Comparison of ENCODE assay signal across 8 cellular contexts in the genomic region with DNA sequence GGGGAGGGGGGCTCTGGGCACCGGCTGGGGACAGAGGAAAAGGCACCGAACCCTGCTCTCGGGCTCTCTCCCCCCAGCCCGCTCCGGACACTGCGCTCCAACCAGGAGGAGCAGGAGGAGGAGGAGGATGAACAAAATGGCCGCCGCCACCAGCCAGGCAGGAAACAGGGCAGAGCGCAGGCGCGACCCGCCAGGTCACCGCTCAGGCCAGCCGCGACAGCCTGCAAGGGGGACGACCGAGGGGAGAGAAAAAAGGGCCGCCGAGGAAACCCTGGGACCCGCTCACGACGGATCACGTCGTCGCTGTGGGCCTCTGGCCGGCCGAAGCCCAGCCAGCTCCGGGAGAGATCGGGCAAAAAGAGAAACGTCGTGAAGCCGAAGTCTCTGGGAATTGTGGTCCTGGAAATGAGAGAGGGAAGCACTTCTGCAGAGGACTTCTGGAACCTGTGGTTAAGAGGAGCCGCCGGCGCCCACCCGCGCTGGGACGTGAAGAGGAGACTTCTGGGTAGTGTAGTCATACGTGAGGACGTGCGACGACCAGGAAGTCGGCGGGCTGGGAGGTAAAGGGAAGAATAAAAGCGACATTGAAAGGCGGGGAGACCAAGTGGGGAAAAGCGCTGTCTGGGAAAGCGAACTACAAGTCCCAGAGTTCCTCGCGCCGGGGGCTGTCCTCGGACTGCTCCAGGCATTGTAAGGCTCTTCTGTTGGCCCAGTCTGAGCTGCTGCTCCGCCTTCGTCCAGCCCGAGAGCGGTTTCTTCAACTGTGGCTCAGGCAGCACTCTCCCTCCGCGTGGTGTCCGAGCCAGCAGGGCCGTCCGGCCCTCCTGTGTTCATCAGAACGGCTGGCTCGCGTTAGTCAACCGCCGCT. TPM values are rescaled to one million over a fixed set of nuclear protein-coding genes. Genes with fewer than 3 reads are reported as not detected.
DNase-seq lines count a peak whose midpoint lies in the region; ATAC-seq and TF ChIP-seq lines count a peak whose summit lies in the region.

A gene with protein sequence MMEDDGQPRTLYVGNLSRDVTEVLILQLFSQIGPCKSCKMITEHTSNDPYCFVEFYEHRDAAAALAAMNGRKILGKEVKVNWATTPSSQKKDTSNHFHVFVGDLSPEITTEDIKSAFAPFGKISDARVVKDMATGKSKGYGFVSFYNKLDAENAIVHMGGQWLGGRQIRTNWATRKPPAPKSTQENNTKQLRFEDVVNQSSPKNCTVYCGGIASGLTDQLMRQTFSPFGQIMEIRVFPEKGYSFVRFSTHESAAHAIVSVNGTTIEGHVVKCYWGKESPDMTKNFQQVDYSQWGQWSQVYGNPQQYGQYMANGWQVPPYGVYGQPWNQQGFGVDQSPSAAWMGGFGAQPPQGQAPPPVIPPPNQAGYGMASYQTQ (minus strand): TSS at position 428 of the 868 bp plus-strand sequence. CDS start 499 bp downstream, outside the sequence.

- peak in 1 of 3 donors; percentile 48 for TF ChIP-seq POLR2A in spleen (IDR thresholded peaks at IDR 0.05)

- H3K9me3 Mint-ChIP-seq in central memory CD8-positive, alpha-beta T cell = no peaks in the 10 kb centered on the region

- H3K27ac Mint-ChIP-seq in central memory CD8-positive, alpha-beta T cell (ENCODE audit: low read depth) = peak within 1 kb of the TSS; percentile 97

- H3K27me3 Mint-ChIP-seq in central memory CD8-positive, alpha-beta T cell = no peaks in the 10 kb centered on the region

- H3K36me3 Mint-ChIP-seq in central memory CD8-positive, alpha-beta T cell (ENCODE audit: insufficient read depth) = peaks cover 19% of the 10 kb centered on the region

- DNase-seq in AG09309 (ENCODE audit: low read depth) (peak; percentile 99), NCI-H446 (lab: John Stamatoyannopoulos, UW) (peak; percentile 95 to 96), inferior parietal cortex (ENCODE audit: extremely low spot score) (peak; percentile 98), spleen (peak; percentile 98)
- peak; percentile 81 for DNase-seq in activated CD4-positive, CD25-positive, alpha-beta regulatory T cell treated with anti-CD3 and anti-CD28 coated beads, Interleukin-2, amount 50 U/mL, for 16 hours (ENCODE audit: low read depth, low spot score)
- peak; percentile 81 to 82 for DNase-seq in central memory CD8-positive, alpha-beta T cell (ENCODE audit: low spot score in 2 of 2)

- H3K36me3 ChIP-seq in spleen = peaks cover 0 to 8% (median 0%) of the 10 kb centered on the region in 6 donors

- H3K4me1 ChIP-seq in spleen = peaks cover 46 to 54% (median 48%) of the 10 kb centered on the region in 6 donors

- H3K27ac ChIP-seq in spleen = peak within 1 kb of the TSS; percentile 95 to 99 (median 96)

- TF ChIP-seq CTCF in AG09309 (IDR thresholded peaks at IDR 0.05; ENCODE audit: control insufficient read depth, insufficient read depth, low read depth, low read length, missing control alignments) (no peak), spleen (IDR thresholded peaks at IDR 0.05 in 8 of 11, conservative IDR thresholded peaks at IDR 0.05 in 3 of 11) (peak in 4 of 11 experiments; percentile 14 to 21 (median 18))

- H3K27me3 ChIP-seq in spleen (replicated peaks in 1 of 7) = no peaks in the 10 kb centered on the region

- peak within 1 kb of the TSS; percentile 94 for H3K4me3 Mint-ChIP-seq in central memory CD8-positive, alpha-beta T cell

- H3K4me1 Mint-ChIP-seq in central memory CD8-positive, alpha-beta T cell = peaks cover 48% of the 10 kb centered on the region

- H3K4me3 ChIP-seq in AG09309 (ENCODE audit: control insufficient read depth, low read depth, low read length) = peak within 1 kb of the TSS; percentile 86
- H3K4me3 ChIP-seq in spleen = peak within 1 kb of the TSS; percentile 73 to 97 (median 96)

- H3K9me3 ChIP-seq in spleen = no peaks in the 10 kb centered on the region

- ATAC-seq in GM19025 (IDR thresholded peaks at IDR 0.05; ENCODE audit: low read depth, unreplicated experiment) = peak; percentile 83
- peak; percentile 83 for ATAC-seq in HG03342 (IDR thresholded peaks at IDR 0.05; ENCODE audit: unreplicated experiment)
- peak; percentile 85 for ATAC-seq in central memory CD8-positive, alpha-beta T cell (replicated peaks; ENCODE audit: extremely low read depth, poor library complexity, severe bottlenecking)

- intact Hi-C loops in spleen (cut with DNase I; ENCODE audit: low total_unique reads) = no loop called here

- 0 to 1% (median 0%) methylated on average over 64 to 66 of the region's 66 CpGs for WGBS in spleen, 5 donors

RNA-seq across cellular contexts. Expression of the gene that starts here (rescaled TPM):
- total RNA-seq in spleen = 100 to 1,000 TPM in 6 of 7 donors, 10 to 100 TPM in 1; 83.3 to 126 (median 115) TPM
- polyA plus RNA-seq in spleen = 10 to 100 TPM; 54.1 to 81.5 (median 80.7) TPM

Comparison
In these comparisons a context has a peak if more than half of its experiments do, and no peak if none do; other contexts are left out.
1. Peak in every context shown above with its lines: DNase-seq, ATAC-seq, H3K4me3 ChIP-seq and H3K27ac ChIP-seq.